ENCODE assay signal across 7 cellular contexts in genomic region chrX:113222305-113222704, GRCh38.
"Had no signal": no experiment of that assay in that cellular context is flagged by ENCODE, and none has a peak within 500 bp of the region (broad histone marks: within the 10 kb centered on the region; RNA-seq: fewer than 3 reads in every experiment).

No MANE protein-coding gene starts in this region.

- H3K4me3 ChIP-seq: GM23338, K562 had no signal

- ATAC-seq: GM23338, K562 had no signal

- DNase-seq: H9, HCEC 1CT, IMR-90, KG1 had no signal

- FAIRE-seq: HTR-8/SVneo, K562 had no signal

- H3K4me3 Mint-ChIP-seq: GM23338, H9 had no signal

- H3K27ac Mint-ChIP-seq: GM23338, H9 had no signal
